ENCODE assay signal across 8 cellular contexts in the genomic region with DNA sequence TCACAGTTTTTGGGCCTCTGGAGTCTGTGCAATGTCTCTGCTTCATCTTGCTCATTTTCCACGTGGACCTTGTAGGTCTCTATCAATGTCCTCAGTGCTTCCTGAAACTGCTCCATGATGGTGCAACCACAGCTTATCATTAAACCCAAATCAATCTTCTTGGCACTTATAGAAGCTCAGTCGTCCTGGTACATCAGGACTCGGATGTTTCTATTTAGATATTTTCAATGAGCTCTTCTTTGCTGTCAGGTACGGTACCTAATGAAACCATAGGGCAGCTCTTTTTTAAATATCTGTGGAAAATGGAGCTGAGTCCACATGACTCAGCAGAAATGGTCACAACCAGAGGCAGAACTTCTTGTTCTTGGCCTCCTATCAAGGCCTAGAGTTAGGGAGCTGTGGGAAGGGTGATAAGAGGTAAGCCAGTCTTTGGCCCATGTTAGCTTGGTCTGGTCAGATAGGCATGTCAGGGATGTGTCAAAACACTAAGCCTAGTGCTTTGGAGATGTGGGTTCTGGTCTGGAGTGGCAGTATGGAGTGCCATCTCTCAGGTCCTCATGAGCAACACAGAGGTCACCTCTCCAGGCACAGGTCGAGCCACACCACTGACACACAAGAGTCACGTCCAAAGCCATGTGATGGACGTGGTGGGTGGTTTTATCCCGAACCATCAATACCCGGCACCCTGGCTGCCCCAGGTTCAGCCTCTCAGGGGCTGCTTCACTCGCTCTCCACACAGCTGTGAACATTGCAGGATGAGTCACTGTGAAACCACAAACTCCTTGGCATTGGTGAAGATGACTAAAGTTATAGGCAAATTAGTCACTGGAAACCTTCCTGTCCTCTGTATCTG.
DNase-seq lines count a peak whose midpoint lies in the region; ATAC-seq and TF ChIP-seq lines count a peak whose summit lies in the region.

No MANE protein-coding gene starts in this region.

- TF ChIP-seq CTCF in astrocyte of the spinal cord (IDR thresholded peaks at IDR 0.05; ENCODE audit: low read depth, low read length), result no peak
- TF ChIP-seq CTCF in lower lobe of right lung (IDR thresholded peaks at IDR 0.05), result no peak

- in situ Hi-C loops in astrocyte of the spinal cord (cut with HindIII; ENCODE audit: low sequenced_read_pairs), result no loop called here

- H3K9ac ChIP-seq in BLaER1, result no peak overlapping the region

- H3K27ac Mint-ChIP-seq in T-helper 17 cell, result peak overlapping the region; percentile 63

- H4K20me1 ChIP-seq in BLaER1, result no peaks in the 10 kb centered on the region

- H3K4me2 ChIP-seq in BLaER1, result peak overlapping the region; percentile 62

- no peak overlapping the region for H3K4me3 ChIP-seq in BLaER1
- H3K4me3 ChIP-seq in astrocyte of the spinal cord (ENCODE audit: low read depth, low read length), result no peak overlapping the region
- no peak overlapping the region for H3K4me3 ChIP-seq in lower lobe of right lung

- DNase-seq in T-helper 17 cell (no peak), astrocyte of the spinal cord (ENCODE audit: low read depth, low spot score) (peak; percentile 98), lower lobe of right lung (no peak), NCI-H1930 (lab: John Stamatoyannopoulos, UW) (no peak)
- peak; percentile 53 to 65 for DNase-seq in stimulated activated CD8-positive, alpha-beta memory T cell treated with anti-CD3 and anti-CD28 coated beads, Interleukin-7, amount 100 ng/mL, for 4 hours (ENCODE audit: low read depth in 2 of 2)

- peaks cover 10% of the 10 kb centered on the region for H3K36me3 Mint-ChIP-seq in T-helper 17 cell (ENCODE audit: low read depth)

- intact Hi-C loops in lower lobe of right lung (cut with DNase I), result no loop called here

- H3K9me3 ChIP-seq in BLaER1, result no peaks in the 10 kb centered on the region
- H3K9me3 ChIP-seq in T-helper 17 cell (ENCODE audit: control insufficient read depth, low read length, poor library complexity, severe bottlenecking), result no peaks in the 10 kb centered on the region
- H3K9me3 ChIP-seq in lower lobe of right lung, result no peaks in the 10 kb centered on the region

- H3K4me1 ChIP-seq in BLaER1, result peaks cover 18% of the 10 kb centered on the region
- H3K4me1 ChIP-seq in lower lobe of right lung, result peaks cover 35% of the 10 kb centered on the region

- H3K27ac ChIP-seq in BLaER1 (no peak overlapping the region), lower lobe of right lung (peak overlapping the region; percentile 32)

- peaks cover 21% of the 10 kb centered on the region for H3K4me1 Mint-ChIP-seq in T-helper 17 cell

- ATAC-seq in GM19455 (IDR thresholded peaks at IDR 0.05; ENCODE audit: unreplicated experiment), result peak; percentile 91
- ATAC-seq in HG03521 (IDR thresholded peaks at IDR 0.05; ENCODE audit: unreplicated experiment), result peak; percentile 82
- peak; percentile 90 for ATAC-seq in T-helper 17 cell
- ATAC-seq in lower lobe of right lung, result peak; percentile 72 to 75

- H3K36me3 ChIP-seq in BLaER1 (no peaks in the 10 kb centered on the region), lower lobe of right lung (peaks cover 14% of the 10 kb centered on the region)

- no peaks in the 10 kb centered on the region for H3K27me3 Mint-ChIP-seq in T-helper 17 cell

- no peak overlapping the region for H3K4me3 Mint-ChIP-seq in T-helper 17 cell

- H3K27me3 ChIP-seq in BLaER1, result no peaks in the 10 kb centered on the region
- no peaks in the 10 kb centered on the region for H3K27me3 ChIP-seq in lower lobe of right lung (ENCODE audit: low read depth)

Comparison
In these comparisons a context has a peak if more than half of its experiments do, and no peak if none do; other contexts are left out.
1. DNase-seq: peak in astrocyte of the spinal cord (single experiment) and stimulated activated CD8-positive, alpha-beta memory T cell treated with anti-CD3 and anti-CD28 coated beads, Interleukin-7, amount 100 ng/mL, for 4 hours (2 of 2); none in T-helper 17 cell (0 of 3), lower lobe of right lung (single experiment) and NCI-H1930 (0 of 2).
2. Peak in every context shown above with its lines, with median percentiles within 50 percentile points of each other: ATAC-seq.